In the genomic region with DNA sequence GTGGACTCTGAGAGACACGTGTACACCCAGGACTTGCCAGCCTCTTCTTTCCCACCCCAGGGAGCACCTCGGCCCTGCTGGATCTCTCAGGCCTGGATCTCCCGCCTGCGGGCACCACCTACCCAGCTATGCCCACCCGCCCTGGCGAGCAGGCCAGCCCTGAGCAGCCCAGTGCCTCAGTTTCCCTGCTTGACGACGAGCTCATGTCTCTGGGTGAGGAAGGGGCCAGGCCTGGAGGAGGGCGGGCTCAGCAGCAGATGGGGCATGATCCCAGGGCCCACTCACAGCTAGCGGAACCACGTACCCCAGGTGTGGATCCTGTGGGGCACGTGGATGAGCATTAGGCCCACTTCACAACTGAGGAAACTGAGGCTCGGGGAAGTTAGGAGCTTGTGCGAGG, we compare ENCODE assay signal across 12 cellular contexts. TPM values are rescaled to one million over a fixed set of nuclear protein-coding genes. Genes with fewer than 3 reads are reported as not detected.
DNase-seq lines count a peak whose midpoint lies in the region; ATAC-seq, FAIRE-seq and TF ChIP-seq lines count a peak whose summit lies in the region.
"Had no signal": no experiment of that assay in that cellular context is flagged by ENCODE, and none has a peak within 500 bp of the region (broad histone marks: within the 10 kb centered on the region; RNA-seq: fewer than 3 reads in every experiment).

No MANE protein-coding gene starts in this region.

- POLR2A ChIA-PET in activated B cell treated with CpG ODN at 0.5 μM for 24 hours (lab: Charles Lee) = interaction anchor here (0.6 to 7.5 kb wide), 11 partner anchors 8 to 257 kb away, joined by 3 to 78 read pairs (median 12); partner anchors contain the start of genes GGA1, LGALS1, NOL12 and PDXP
- POLR2A ChIA-PET in HepG2 (lab: Yijun Ruan, JAX) = interaction anchor here (0.8 to 2.8 kb wide), 6 partner anchors 8 to 35 kb away, joined by 3 to 7 read pairs (median 4); partner anchors contain the start of genes GGA1 and PDXP

- no peak for TF ChIP-seq EP300 in HepG2 (IDR thresholded peaks at IDR 0.05; ENCODE audit: low read depth in 2 of 2, low read length in 2 of 2)
- no peak for TF ChIP-seq EP300 in HepG2 (CRISPR knock-in tag; IDR thresholded peaks at IDR 0.05; ENCODE audit: borderline replicate concordance)

- H3K79me2 ChIP-seq in HepG2 (ENCODE audit: insufficient read depth, low read length) = no peaks in the 10 kb centered on the region
- H3K79me2 ChIP-seq: parathyroid adenoma had no signal

- DNase-seq in GM12891 (ENCODE audit: insufficient read length, low spot score) = no peak
- no peak for DNase-seq in activated B cell treated with CpG ODN at 0.5 μM for 24 hours
- DNase-seq in HepG2 (ENCODE audit: low spot score) = no peak
- no peak for DNase-seq in stimulated activated naive B cell treated with anti-CD40 and anti-IgM and Interleukin-4, amounts not matched to agents 10 μg/mL and 1 μg/mL and 100 μg/mL, for 72 hours
- no peak for DNase-seq in small intestine
- DNase-seq in NCI-H2107 treated with DMSO at 0.1 percent for 48 hours (lab: John Stamatoyannopoulos, UW; ENCODE audit: unreplicated experiment) = no peak
- DNase-seq in stimulated activated CD4-positive, alpha-beta T cell treated with anti-CD3 and anti-CD28 coated beads, Interleukin-4, amount 100 ng/mL, for 1 hour = no peak
- DNase-seq: cerebellar nuclear complex, KBM-7, RPMI8226 had no signal

- peaks cover 14% of the 10 kb centered on the region for H3K4me1 ChIP-seq in HepG2 (ENCODE audit: insufficient read depth, low read length)
- H3K4me1 ChIP-seq in small intestine (ENCODE audit: control insufficient read depth in 2 of 2, insufficient read depth in 1 of 2, low read depth in 1 of 2, low read length in 1 of 2) = peaks cover 4 to 5% of the 10 kb centered on the region in 2 donors

- H3K4me1 Mint-ChIP-seq in activated B cell treated with CpG ODN at 0.5 μM for 24 hours = peaks cover 64% of the 10 kb centered on the region
- H3K4me1 Mint-ChIP-seq in stimulated activated naive B cell treated with anti-CD40 and anti-IgM and Interleukin-4, amounts not matched to agents 10 μg/mL and 1 μg/mL and 100 μg/mL, for 72 hours = peaks cover 40 to 69% of the 10 kb centered on the region in 2 donors

- in situ Hi-C loops in HepG2 (cut with HindIII; ENCODE audit: extremely low pct_ligation_motif_present, low pct_unique_long_range_greater_than_20kb) = no loop called here

- ATAC-seq in activated B cell treated with CpG ODN at 0.5 μM for 24 hours (ENCODE audit: low read depth) (no peak), HepG2 (no peak), HG02798 (IDR thresholded peaks at IDR 0.05; ENCODE audit: poor library complexity, unreplicated experiment) (no peak)
- no peak for ATAC-seq in stimulated activated naive B cell treated with anti-CD40 and anti-IgM and Interleukin-4, amounts not matched to agents 10 μg/mL and 1 μg/mL and 100 μg/mL, for 72 hours (replicated peaks)

- no peak for TF ChIP-seq POLR2A in GM12891 (IDR thresholded peaks at IDR 0.05; ENCODE audit: low read depth, low read length)
- no peak for TF ChIP-seq POLR2A in HepG2 (IDR thresholded peaks at IDR 0.05; ENCODE audit: insufficient read depth in 1 of 2, low read depth in 2 of 2, low read length in 2 of 2)

- no peak overlapping the region for H3K4me2 ChIP-seq in HepG2 (ENCODE audit: low read depth, low read length)

- TF ChIP-seq CTCF in activated B cell treated with CpG ODN at 0.5 μM for 24 hours (IDR thresholded peaks at IDR 0.05) (no peak), HepG2 (CRISPR knock-in tag; IDR thresholded peaks at IDR 0.05) (no peak)

- H2AFZ ChIP-seq in HepG2 (ENCODE audit: low read length) = no peak overlapping the region
- H2AFZ ChIP-seq: parathyroid adenoma had no signal

- peaks cover 4 to 13% of the 10 kb centered on the region in 2 experiments; a peak in 3 of 5 replicates for H3K36me3 ChIP-seq in HepG2 (replicated peaks in 1 of 2; ENCODE audit: control insufficient read depth in 1 of 2, insufficient read depth in 2 of 2, low read length in 2 of 2)
- peaks cover 0 to 6% of the 10 kb centered on the region in 2 donors for H3K36me3 ChIP-seq in small intestine (ENCODE audit: control insufficient read depth in 2 of 2, insufficient read depth in 2 of 2, low read length in 2 of 2)

- intact Hi-C loops in activated B cell treated with CpG ODN at 0.5 μM for 24 hours (cut with micrococcal nuclease) (no loop called here), HepG2 (cut with micrococcal nuclease; ENCODE audit: unreplicated experiment) (no loop called here)

- H3K9me3 Mint-ChIP-seq in activated B cell treated with CpG ODN at 0.5 μM for 24 hours = no peaks in the 10 kb centered on the region
- H3K9me3 Mint-ChIP-seq in stimulated activated naive B cell treated with anti-CD40 and anti-IgM and Interleukin-4, amounts not matched to agents 10 μg/mL and 1 μg/mL and 100 μg/mL, for 72 hours = no peaks in the 10 kb centered on the region

- H3K27ac ChIP-seq in HepG2 (ENCODE audit: extremely low read length, insufficient read depth, low read length) (no peak overlapping the region), small intestine (ENCODE audit: low read depth in 1 of 2, low read length in 1 of 2) (peak overlapping the region in 1 of 2 donors; percentile 0)
- H3K27ac ChIP-seq: parathyroid adenoma had no signal

- H3K4me3 ChIP-seq in HepG2 (replicated peaks in 1 of 3; ENCODE audit: insufficient read depth in 1 of 3, low read depth in 2 of 3, low read length in 3 of 3) = no peak overlapping the region
- no peak overlapping the region for H3K4me3 ChIP-seq in small intestine (ENCODE audit: low read depth in 1 of 2, low read length in 2 of 2)

- peaks cover 44% of the 10 kb centered on the region for H3K36me3 Mint-ChIP-seq in activated B cell treated with CpG ODN at 0.5 μM for 24 hours (ENCODE audit: low read depth)
- H3K36me3 Mint-ChIP-seq in stimulated activated naive B cell treated with anti-CD40 and anti-IgM and Interleukin-4, amounts not matched to agents 10 μg/mL and 1 μg/mL and 100 μg/mL, for 72 hours = peaks cover 28 to 55% of the 10 kb centered on the region in 2 donors

- FAIRE-seq in GM12891 (lab: Jason Lieb, UNC) (peak; percentile 78), HepG2 (lab: Jason Lieb, UNC) (no peak), small intestine (lab: Jason Lieb, UNC) (no peak)

- no peaks in the 10 kb centered on the region for H4K20me1 ChIP-seq in HepG2 (ENCODE audit: insufficient read depth, low read length)

- no peaks in the 10 kb centered on the region for H3K27me3 ChIP-seq in HepG2 (ENCODE audit: control insufficient read depth in 1 of 2, insufficient read depth in 2 of 2, low read length in 2 of 2)
- H3K27me3 ChIP-seq in small intestine (ENCODE audit: control insufficient read depth in 2 of 2, insufficient read depth in 2 of 2, low read length in 2 of 2) = no peaks in the 10 kb centered on the region

- 99% methylated on average over 11 of the region's 14 CpGs for WGBS in HepG2 (ENCODE audit: low lambda C conversion rate)
- WGBS in small intestine, 3 donors = 78 to 85% (median 85%) methylated on average over 14 of the region's 14 CpGs

- H3K27me3 Mint-ChIP-seq in activated B cell treated with CpG ODN at 0.5 μM for 24 hours = no peaks in the 10 kb centered on the region
- no peaks in the 10 kb centered on the region for H3K27me3 Mint-ChIP-seq in stimulated activated naive B cell treated with anti-CD40 and anti-IgM and Interleukin-4, amounts not matched to agents 10 μg/mL and 1 μg/mL and 100 μg/mL, for 72 hours

- H3K9me3 ChIP-seq in HepG2 (ENCODE audit: low read length) = no peaks in the 10 kb centered on the region
- H3K9me3 ChIP-seq in small intestine (ENCODE audit: control insufficient read depth, low read depth) = no peaks in the 10 kb centered on the region

- CTCF ChIA-PET in activated B cell treated with CpG ODN at 0.5 μM for 24 hours (lab: Charles Lee) = interaction anchor here (0.7 to 6.9 kb wide), 11 partner anchors 8 to 238 kb away, joined by 3 to 90 read pairs (median 5); partner anchors contain the start of genes GGA1, PDXP and SH3BP1
- CTCF ChIA-PET in HepG2 (lab: Yijun Ruan, JAX; ENCODE audit: low intra/inter-chr PET ratio, low total read pairs) = no interaction called here

- no TSS peak for BruUV-seq in HepG2 (replicated peaks; lab: Mats Ljungman, UMichigan)

- H3K4me3 Mint-ChIP-seq in activated B cell treated with CpG ODN at 0.5 μM for 24 hours = peak overlapping the region; percentile 24
- no peak overlapping the region for H3K4me3 Mint-ChIP-seq in stimulated activated naive B cell treated with anti-CD40 and anti-IgM and Interleukin-4, amounts not matched to agents 10 μg/mL and 1 μg/mL and 100 μg/mL, for 72 hours

- no peak overlapping the region for H3K9ac ChIP-seq in HepG2 (ENCODE audit: insufficient read depth, low read depth, low read length)
- H3K9ac ChIP-seq: parathyroid adenoma had no signal

- H3K27ac Mint-ChIP-seq in activated B cell treated with CpG ODN at 0.5 μM for 24 hours = peak overlapping the region; percentile 86
- H3K27ac Mint-ChIP-seq in stimulated activated naive B cell treated with anti-CD40 and anti-IgM and Interleukin-4, amounts not matched to agents 10 μg/mL and 1 μg/mL and 100 μg/mL, for 72 hours = peak overlapping the region; percentile 89

- TF ChIP-seq RAD21 in HepG2 (CRISPR knock-in tag; IDR thresholded peaks at IDR 0.05) = no peak

RNA-seq across cellular contexts. Expression of gene SH3BP1, which starts 13.7 kb away (rescaled TPM):
- polyA plus RNA-seq in GM12891 (2012; ENCODE audit: low read depth, missing spikeins) = 58.1 TPM
- total RNA-seq in activated B cell treated with CpG ODN at 0.5 μM for 24 hours = 87.9 and 88.4 TPM in 2 replicates
- 8.4 and 9.4 TPM in 2 replicates for total RNA-seq in HepG2 (2016; rRNA removed; fragmentation: Illumina TruSeq; extraction: Trizol)
- 5.6 and 6.0 TPM in 2 replicates for total RNA-seq in HepG2 (2016; cell fraction: cytosol; rRNA removed; fragmentation: Illumina TruSeq; extraction: Trizol; ENCODE audit: low read depth)
- total RNA-seq in HepG2 (2016; cell fraction: insoluble cytoplasmic fraction; rRNA removed; fragmentation: Illumina TruSeq; extraction: Trizol) = 6.3 and 8.5 TPM in 2 replicates
- total RNA-seq in HepG2 (2016; cell fraction: membrane; rRNA removed; fragmentation: Illumina TruSeq; extraction: Trizol) = 9.2 and 11.0 TPM in 2 replicates
- total RNA-seq in HepG2 (2016; cell fraction: nucleus; rRNA removed; fragmentation: Illumina TruSeq; extraction: Trizol) = 6.6 and 9.5 TPM in 2 replicates
- polyA plus RNA-seq in HepG2 (2011; rRNA removed) = 15.7 and 18.5 TPM in 2 replicates
- 7.3 and 12.2 TPM in 2 replicates for polyA plus RNA-seq in HepG2 (2011; cell fraction: cytosol; rRNA removed)
- 56.4 and 86.5 TPM in 2 replicates for polyA plus RNA-seq in HepG2 (2011; cell fraction: nucleus; rRNA removed)
- 23.6 and 27.1 TPM in 2 replicates for polyA plus RNA-seq in HepG2 (2012)
- polyA plus RNA-seq in HepG2 (2016; cell fraction: cytosol; fragmentation: Illumina TruSeq; extraction: Trizol; ENCODE audit: low read depth) = 7.5 and 7.7 TPM in 2 replicates
- polyA plus RNA-seq in HepG2 (2016; cell fraction: insoluble cytoplasmic fraction; fragmentation: Illumina TruSeq; extraction: Trizol; ENCODE audit: low read depth) = 11.5 and 13.3 TPM in 2 replicates
- 12.3 and 13.5 TPM in 2 replicates for polyA plus RNA-seq in HepG2 (2016; cell fraction: membrane; fragmentation: Illumina TruSeq; extraction: Trizol; ENCODE audit: low read depth)
- polyA plus RNA-seq in HepG2 (2016; cell fraction: nucleus; fragmentation: Illumina TruSeq; extraction: Trizol; ENCODE audit: insufficient read depth, low read depth) = 17.9 and 27.8 TPM in 2 replicates
- 1.6 and 9.8 TPM in 2 replicates for polyA minus RNA-seq in HepG2 (2011; rRNA and poly(A)+ RNA removed; ENCODE audit: low replicate concordance)
- 6.4 and 9.8 TPM in 2 replicates for polyA minus RNA-seq in HepG2 (2011; cell fraction: cytosol; rRNA and poly(A)+ RNA removed)
- 7.9 and 15.4 TPM in 2 replicates for polyA minus RNA-seq in HepG2 (2011; cell fraction: nucleus; rRNA and poly(A)+ RNA removed)
- 10 to 100 TPM; 20.8 to 29.1 (median 27.9) TPM for polyA plus RNA-seq in small intestine

RNA-seq across cellular contexts. Expression of gene GGA1, which starts 17.1 kb away (rescaled TPM):
- polyA plus RNA-seq in GM12891 (2012; ENCODE audit: low read depth, missing spikeins) = 44.9 TPM
- total RNA-seq in activated B cell treated with CpG ODN at 0.5 μM for 24 hours (102 and 126 TPM in 2 replicates), HepG2 (2016; rRNA removed; fragmentation: Illumina TruSeq; extraction: Trizol) (16.0 and 29.1 TPM in 2 replicates)
- 16.1 and 18.1 TPM in 2 replicates for total RNA-seq in HepG2 (2016; cell fraction: cytosol; rRNA removed; fragmentation: Illumina TruSeq; extraction: Trizol; ENCODE audit: low read depth)
- total RNA-seq in HepG2 (2016; cell fraction: insoluble cytoplasmic fraction; rRNA removed; fragmentation: Illumina TruSeq; extraction: Trizol) = 13.7 and 32.9 TPM in 2 replicates
- 22.2 and 24.3 TPM in 2 replicates for total RNA-seq in HepG2 (2016; cell fraction: membrane; rRNA removed; fragmentation: Illumina TruSeq; extraction: Trizol)
- total RNA-seq in HepG2 (2016; cell fraction: nucleus; rRNA removed; fragmentation: Illumina TruSeq; extraction: Trizol) = 34.3 and 44.4 TPM in 2 replicates
- polyA plus RNA-seq in HepG2 (2011; rRNA removed) (87.2 and 103 TPM in 2 replicates), small intestine (10 to 100 TPM; 44.4 to 73.2 (median 67.5) TPM)
- polyA plus RNA-seq in HepG2 (2011; cell fraction: cytosol; rRNA removed) = 22.6 and 34.6 TPM in 2 replicates
- 436 and 489 TPM in 2 replicates for polyA plus RNA-seq in HepG2 (2011; cell fraction: nucleus; rRNA removed)
- polyA plus RNA-seq in HepG2 (2012) = 51.1 and 57.0 TPM in 2 replicates
- polyA plus RNA-seq in HepG2 (2016; cell fraction: cytosol; fragmentation: Illumina TruSeq; extraction: Trizol; ENCODE audit: low read depth) = 4.7 and 5.0 TPM in 2 replicates
- 13.0 and 17.9 TPM in 2 replicates for polyA plus RNA-seq in HepG2 (2016; cell fraction: insoluble cytoplasmic fraction; fragmentation: Illumina TruSeq; extraction: Trizol; ENCODE audit: low read depth)
- 11.4 and 12.2 TPM in 2 replicates for polyA plus RNA-seq in HepG2 (2016; cell fraction: membrane; fragmentation: Illumina TruSeq; extraction: Trizol; ENCODE audit: low read depth)
- polyA plus RNA-seq in HepG2 (2016; cell fraction: nucleus; fragmentation: Illumina TruSeq; extraction: Trizol; ENCODE audit: insufficient read depth, low read depth) = 138 and 147 TPM in 2 replicates
- 31.3 and 75.9 TPM in 2 replicates for polyA minus RNA-seq in HepG2 (2011; rRNA and poly(A)+ RNA removed; ENCODE audit: low replicate concordance)
- 15.5 and 19.6 TPM in 2 replicates for polyA minus RNA-seq in HepG2 (2011; cell fraction: cytosol; rRNA and poly(A)+ RNA removed)
- 83.2 and 84.5 TPM in 2 replicates for polyA minus RNA-seq in HepG2 (2011; cell fraction: nucleus; rRNA and poly(A)+ RNA removed)

RNA-seq across cellular contexts. Expression of gene PDXP, which starts 32.8 kb away (rescaled TPM):
- polyA plus RNA-seq in GM12891 (2012; ENCODE audit: low read depth, missing spikeins) = 28.3 TPM
- total RNA-seq in activated B cell treated with CpG ODN at 0.5 μM for 24 hours (17.7 and 22.6 TPM in 2 replicates), HepG2 (2016; rRNA removed; fragmentation: Illumina TruSeq; extraction: Trizol) (46.1 and 58.2 TPM in 2 replicates)
- total RNA-seq in HepG2 (2016; cell fraction: cytosol; rRNA removed; fragmentation: Illumina TruSeq; extraction: Trizol; ENCODE audit: low read depth) = 62.9 and 64.6 TPM in 2 replicates
- total RNA-seq in HepG2 (2016; cell fraction: insoluble cytoplasmic fraction; rRNA removed; fragmentation: Illumina TruSeq; extraction: Trizol) = 45.3 and 56.4 TPM in 2 replicates
- 118 and 121 TPM in 2 replicates for total RNA-seq in HepG2 (2016; cell fraction: membrane; rRNA removed; fragmentation: Illumina TruSeq; extraction: Trizol)
- 25.4 and 29.3 TPM in 2 replicates for total RNA-seq in HepG2 (2016; cell fraction: nucleus; rRNA removed; fragmentation: Illumina TruSeq; extraction: Trizol)
- polyA plus RNA-seq in HepG2 (2011; rRNA removed) (70.6 and 85.3 TPM in 2 replicates), small intestine (10 to 100 TPM; 27.7 to 98.6 (median 87.0) TPM)
- 84.8 and 95.4 TPM in 2 replicates for polyA plus RNA-seq in HepG2 (2011; cell fraction: cytosol; rRNA removed)
- polyA plus RNA-seq in HepG2 (2011; cell fraction: nucleus; rRNA removed) = 35.1 and 40.0 TPM in 2 replicates
- polyA plus RNA-seq in HepG2 (2012) = 56.1 and 70.1 TPM in 2 replicates
- polyA plus RNA-seq in HepG2 (2016; cell fraction: cytosol; fragmentation: Illumina TruSeq; extraction: Trizol; ENCODE audit: low read depth) = 91.9 and 92.3 TPM in 2 replicates
- polyA plus RNA-seq in HepG2 (2016; cell fraction: insoluble cytoplasmic fraction; fragmentation: Illumina TruSeq; extraction: Trizol; ENCODE audit: low read depth) = 62.2 and 67.0 TPM in 2 replicates
- polyA plus RNA-seq in HepG2 (2016; cell fraction: membrane; fragmentation: Illumina TruSeq; extraction: Trizol; ENCODE audit: low read depth) = 136 and 141 TPM in 2 replicates
- polyA plus RNA-seq in HepG2 (2016; cell fraction: nucleus; fragmentation: Illumina TruSeq; extraction: Trizol; ENCODE audit: insufficient read depth, low read depth) = 55.6 and 56.4 TPM in 2 replicates
- 51.1 and 129 TPM in 2 replicates for polyA minus RNA-seq in HepG2 (2011; rRNA and poly(A)+ RNA removed; ENCODE audit: low replicate concordance)
- 45.3 and 51.1 TPM in 2 replicates for polyA minus RNA-seq in HepG2 (2011; cell fraction: cytosol; rRNA and poly(A)+ RNA removed)
- polyA minus RNA-seq in HepG2 (2011; cell fraction: nucleus; rRNA and poly(A)+ RNA removed) = 11.2 and 19.6 TPM in 2 replicates

RNA-seq across cellular contexts. Expression of gene LGALS2, which starts 45.9 kb away (rescaled TPM):
- polyA plus RNA-seq in GM12891 (2012; ENCODE audit: low read depth, missing spikeins) = 1.1 TPM
- total RNA-seq in activated B cell treated with CpG ODN at 0.5 μM for 24 hours = not detected in 2 replicates
- 43.4 and 56.0 TPM in 2 replicates for total RNA-seq in HepG2 (2016; rRNA removed; fragmentation: Illumina TruSeq; extraction: Trizol)
- 30.8 and 33.0 TPM in 2 replicates for total RNA-seq in HepG2 (2016; cell fraction: cytosol; rRNA removed; fragmentation: Illumina TruSeq; extraction: Trizol; ENCODE audit: low read depth)
- 39.7 and 64.4 TPM in 2 replicates for total RNA-seq in HepG2 (2016; cell fraction: insoluble cytoplasmic fraction; rRNA removed; fragmentation: Illumina TruSeq; extraction: Trizol)
- total RNA-seq in HepG2 (2016; cell fraction: membrane; rRNA removed; fragmentation: Illumina TruSeq; extraction: Trizol) = 19.3 and 21.2 TPM in 2 replicates
- total RNA-seq in HepG2 (2016; cell fraction: nucleus; rRNA removed; fragmentation: Illumina TruSeq; extraction: Trizol) = 9.7 and 10.9 TPM in 2 replicates
- polyA plus RNA-seq in HepG2 (2011; rRNA removed) = 32.5 and 56.1 TPM in 2 replicates
- polyA plus RNA-seq in HepG2 (2011; cell fraction: cytosol; rRNA removed) = 32.1 and 47.7 TPM in 2 replicates
- polyA plus RNA-seq in HepG2 (2011; cell fraction: nucleus; rRNA removed) = 5.1 and 7.9 TPM in 2 replicates
- polyA plus RNA-seq in HepG2 (2012) = 54.6 and 60.7 TPM in 2 replicates
- polyA plus RNA-seq in HepG2 (2016; cell fraction: cytosol; fragmentation: Illumina TruSeq; extraction: Trizol; ENCODE audit: low read depth) = 30.1 and 38.1 TPM in 2 replicates
- 59.5 and 62.8 TPM in 2 replicates for polyA plus RNA-seq in HepG2 (2016; cell fraction: insoluble cytoplasmic fraction; fragmentation: Illumina TruSeq; extraction: Trizol; ENCODE audit: low read depth)
- polyA plus RNA-seq in HepG2 (2016; cell fraction: membrane; fragmentation: Illumina TruSeq; extraction: Trizol; ENCODE audit: low read depth) = 14.5 and 18.2 TPM in 2 replicates
- 20.3 and 23.8 TPM in 2 replicates for polyA plus RNA-seq in HepG2 (2016; cell fraction: nucleus; fragmentation: Illumina TruSeq; extraction: Trizol; ENCODE audit: insufficient read depth, low read depth)
- 3.2 TPM in 1 of 2 replicates, not detected in the other for polyA minus RNA-seq in HepG2 (2011; rRNA and poly(A)+ RNA removed; ENCODE audit: low replicate concordance)
- polyA minus RNA-seq in HepG2 (2011; cell fraction: cytosol; rRNA and poly(A)+ RNA removed) = 2.0 TPM in 2 replicates
- polyA minus RNA-seq in HepG2 (2011; cell fraction: nucleus; rRNA and poly(A)+ RNA removed) = 1.9 TPM in 1 of 2 replicates, not detected in the other
- 100 to 1,000 TPM; 174 to 256 (median 210) TPM for polyA plus RNA-seq in small intestine

RNA-seq across cellular contexts. Expression of gene LGALS1, which starts 49.7 kb away (rescaled TPM):
- 590 TPM for polyA plus RNA-seq in GM12891 (2012; ENCODE audit: low read depth, missing spikeins)
- total RNA-seq in activated B cell treated with CpG ODN at 0.5 μM for 24 hours (230 and 254 TPM in 2 replicates), HepG2 (2016; rRNA removed; fragmentation: Illumina TruSeq; extraction: Trizol) (103 and 124 TPM in 2 replicates)
- 57.9 and 62.2 TPM in 2 replicates for total RNA-seq in HepG2 (2016; cell fraction: cytosol; rRNA removed; fragmentation: Illumina TruSeq; extraction: Trizol; ENCODE audit: low read depth)
- total RNA-seq in HepG2 (2016; cell fraction: insoluble cytoplasmic fraction; rRNA removed; fragmentation: Illumina TruSeq; extraction: Trizol) = 112 and 139 TPM in 2 replicates
- 82.6 and 91.4 TPM in 2 replicates for total RNA-seq in HepG2 (2016; cell fraction: membrane; rRNA removed; fragmentation: Illumina TruSeq; extraction: Trizol)
- 41.9 and 43.3 TPM in 2 replicates for total RNA-seq in HepG2 (2016; cell fraction: nucleus; rRNA removed; fragmentation: Illumina TruSeq; extraction: Trizol)
- polyA plus RNA-seq in HepG2 (2011; rRNA removed) (858 and 969 TPM in 2 replicates), small intestine (100 to 1,000 TPM in 2 of 3 donors, 10 to 100 TPM in 1; 36.9 to 396 (median 232) TPM)
- polyA plus RNA-seq in HepG2 (2011; cell fraction: cytosol; rRNA removed) = 832 and 1,201 TPM in 2 replicates
- polyA plus RNA-seq in HepG2 (2011; cell fraction: nucleus; rRNA removed) = 345 and 371 TPM in 2 replicates
- polyA plus RNA-seq in HepG2 (2012) = 159 and 278 TPM in 2 replicates
- 67.7 and 71.5 TPM in 2 replicates for polyA plus RNA-seq in HepG2 (2016; cell fraction: cytosol; fragmentation: Illumina TruSeq; extraction: Trizol; ENCODE audit: low read depth)
- 127 and 134 TPM in 2 replicates for polyA plus RNA-seq in HepG2 (2016; cell fraction: insoluble cytoplasmic fraction; fragmentation: Illumina TruSeq; extraction: Trizol; ENCODE audit: low read depth)
- polyA plus RNA-seq in HepG2 (2016; cell fraction: membrane; fragmentation: Illumina TruSeq; extraction: Trizol; ENCODE audit: low read depth) = 86.0 and 88.7 TPM in 2 replicates
- 73.5 and 82.4 TPM in 2 replicates for polyA plus RNA-seq in HepG2 (2016; cell fraction: nucleus; fragmentation: Illumina TruSeq; extraction: Trizol; ENCODE audit: insufficient read depth, low read depth)
- 698 and 901 TPM in 2 replicates for polyA minus RNA-seq in HepG2 (2011; rRNA and poly(A)+ RNA removed; ENCODE audit: low replicate concordance)
- 108 and 111 TPM in 2 replicates for polyA minus RNA-seq in HepG2 (2011; cell fraction: cytosol; rRNA and poly(A)+ RNA removed)
- 36.1 and 40.8 TPM in 2 replicates for polyA minus RNA-seq in HepG2 (2011; cell fraction: nucleus; rRNA and poly(A)+ RNA removed)
